ENCODE assay signal across 11 cellular contexts in the genomic region with DNA sequence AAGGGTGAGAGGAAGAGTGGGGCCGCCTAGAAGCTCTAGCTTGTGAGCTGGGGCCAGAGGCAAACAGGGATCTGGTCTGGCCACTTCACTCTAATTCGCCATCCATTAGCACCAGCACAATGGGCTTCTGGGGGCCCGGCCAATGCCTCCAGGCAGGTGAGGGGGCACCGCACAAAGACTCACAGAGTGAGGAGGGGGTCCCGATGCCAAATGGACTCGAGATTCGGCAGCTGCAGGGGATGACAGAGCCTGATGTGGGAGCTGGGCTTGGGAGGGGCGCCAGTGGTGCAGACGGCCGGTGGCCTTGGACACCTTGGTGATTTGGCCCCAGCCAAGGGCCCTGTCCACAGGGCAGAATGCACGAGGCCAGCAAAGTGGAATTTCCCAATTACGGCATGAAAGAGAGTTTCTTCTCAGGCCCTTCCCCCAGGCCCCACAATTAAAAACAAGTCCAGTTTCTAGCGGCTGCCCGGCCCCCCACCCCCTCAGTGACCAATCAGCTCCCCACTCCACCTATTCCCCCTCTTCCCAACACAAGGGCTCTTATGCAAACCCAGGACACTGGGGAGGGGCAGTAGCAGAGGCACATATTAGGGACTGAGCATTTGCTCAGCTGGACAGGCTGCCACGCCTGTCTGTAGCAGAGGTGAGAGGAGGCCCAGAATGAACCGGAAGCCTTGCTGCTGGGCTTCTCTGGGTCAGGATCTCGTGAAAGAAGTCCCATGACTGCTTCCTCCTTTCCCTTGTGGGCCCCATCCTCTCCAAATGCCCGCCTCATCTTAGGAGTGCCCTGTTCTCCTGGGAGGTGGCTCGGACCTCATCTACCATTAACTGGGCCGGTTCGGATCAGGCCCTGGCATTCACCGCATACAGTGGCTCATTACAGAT. TPM values are rescaled to one million over a fixed set of nuclear protein-coding genes. Genes with fewer than 3 reads are reported as not detected.
DNase-seq lines count a peak whose midpoint lies in the region; ATAC-seq and TF ChIP-seq lines count a peak whose summit lies in the region.
"Had no signal": no experiment of that assay in that cellular context is flagged by ENCODE, and none has a peak within 500 bp of the region (broad histone marks: within the 10 kb centered on the region; RNA-seq: fewer than 3 reads in every experiment).

No MANE protein-coding gene starts in this region.

- H3K27ac ChIP-seq in hepatocyte (peak overlapping the region; percentile 80), trophoblast cell (ENCODE audit: low read depth, low read length) (peak overlapping the region; percentile 59), aorta (ENCODE audit: low read depth in 1 of 2, low read length in 2 of 2) (peak overlapping the region in 1 of 2 donors; percentile 18), SK-N-SH (ENCODE audit: low read depth in 2 of 2, low read length in 1 of 2) (peak overlapping the region in 1 of 2 experiments; percentile 73; a peak in 1 of 4 replicates)
- H3K27ac ChIP-seq: HL-60 had no signal

- ATAC-seq in aorta (ENCODE audit: low FRiP score), result peak; percentile 40
- ATAC-seq in activated T-cell treated with anti-CD3 and anti-CD28 coated beads, Interleukin-2, amount 50 U/mL, for 4 hours, result no peak

- H3K9ac ChIP-seq in trophoblast cell (ENCODE audit: low read length) (no peak overlapping the region), SK-N-SH (no peak overlapping the region)

- H3K4me1 ChIP-seq in hepatocyte (ENCODE audit: insufficient read depth), result peaks cover 32% of the 10 kb centered on the region
- peaks cover 27 to 37% of the 10 kb centered on the region in 2 experiments for H3K4me1 ChIP-seq in trophoblast cell (ENCODE audit: control insufficient read depth in 1 of 2, insufficient read depth in 2 of 2, low read length in 2 of 2)
- no peaks in the 10 kb centered on the region for H3K4me1 ChIP-seq in aorta (ENCODE audit: control insufficient read depth in 1 of 2, insufficient read depth in 2 of 2, low read length in 2 of 2)
- H3K4me1 ChIP-seq in SK-N-SH (ENCODE audit: control insufficient read depth in 1 of 2, insufficient read depth in 2 of 2, low read depth in 1 of 2, low read length in 1 of 2), result peaks cover 0 to 34% of the 10 kb centered on the region in 2 experiments; a peak in 1 of 4 replicates

- no peak overlapping the region for H3K4me3 Mint-ChIP-seq in activated CD4-positive, alpha-beta T cell treated with anti-CD3 and anti-CD28 coated beads, Interleukin-2, amount 10 ng/mL, durations not matched to agents 7 days and 5 days
- H3K4me3 Mint-ChIP-seq in activated T-cell treated with anti-CD3 and anti-CD28 coated beads, Interleukin-2, amount 50 U/mL, for 4 hours, result no peak overlapping the region
- H3K4me3 Mint-ChIP-seq: activated T-cell treated with anti-CD3 and anti-CD28 coated beads, Interleukin-2, amount 50 U/mL, for 24 hours had no signal

- peaks cover 13% of the 10 kb centered on the region for H3K36me3 Mint-ChIP-seq in activated CD4-positive, alpha-beta T cell treated with anti-CD3 and anti-CD28 coated beads, Interleukin-2, amount 10 ng/mL, durations not matched to agents 7 days and 5 days (ENCODE audit: low read depth)
- peaks cover 28% of the 10 kb centered on the region for H3K36me3 Mint-ChIP-seq in activated T-cell treated with anti-CD3 and anti-CD28 coated beads, Interleukin-2, amount 50 U/mL, for 4 hours (ENCODE audit: insufficient read depth)

- H4K91ac ChIP-seq in trophoblast cell (ENCODE audit: low read depth, low read length), result peak overlapping the region; percentile 38

- H3K9me3 ChIP-seq in hepatocyte (ENCODE audit: low read depth), result no peaks in the 10 kb centered on the region
- H3K9me3 ChIP-seq in trophoblast cell (ENCODE audit: insufficient read depth, low read depth, low read length), result peaks cover 2% of the 10 kb centered on the region
- H3K9me3 ChIP-seq in aorta (ENCODE audit: control insufficient read depth, low read length), result no peaks in the 10 kb centered on the region
- no peaks in the 10 kb centered on the region for H3K9me3 ChIP-seq in SK-N-SH

- H2AK5ac ChIP-seq in trophoblast cell (ENCODE audit: low read length), result peak overlapping the region; percentile 19

- H3K36me3 ChIP-seq in hepatocyte (replicated peaks; ENCODE audit: insufficient read depth, low read depth) (no peaks in the 10 kb centered on the region), trophoblast cell (ENCODE audit: control insufficient read depth in 1 of 2, insufficient read depth in 2 of 2, low read length in 2 of 2) (peaks cover 13 to 19% of the 10 kb centered on the region in 2 experiments), aorta (ENCODE audit: control insufficient read depth in 1 of 2, insufficient read depth in 2 of 2, low read length in 1 of 2) (no peaks in the 10 kb centered on the region), SK-N-SH (replicated peaks in 1 of 2; ENCODE audit: control insufficient read depth in 1 of 2, insufficient read depth in 2 of 2, low read length in 1 of 2) (peaks cover under 1 to 6% of the 10 kb centered on the region in 2 experiments)

- intact Hi-C loops in aorta (cut with DNase I), result no loop called here

- 62% methylated on average over 20 of the region's 22 CpGs for WGBS in hepatocyte (ENCODE audit: low lambda C conversion rate, missing lambda C conversion rate)
- no CpG with 5 or more reads among the region's 22 CpGs for WGBS in trophoblast cell (ENCODE audit: extremely low coverage, insufficient coverage, insufficient read length)
- WGBS in aorta, 2 donors, result 78 to 81% methylated on average over 22 of the region's 22 CpGs
- WGBS in SK-N-SH (ENCODE audit: low lambda C conversion rate), result 90% methylated on average over 21 of the region's 22 CpGs

- peak overlapping the region; percentile 49 for H2BK5ac ChIP-seq in trophoblast cell (ENCODE audit: low read depth, low read length, poor library complexity)

- H3K27ac Mint-ChIP-seq in activated CD4-positive, alpha-beta T cell treated with anti-CD3 and anti-CD28 coated beads, Interleukin-2, amount 10 ng/mL, durations not matched to agents 7 days and 5 days, result peak overlapping the region; percentile 31

- peak overlapping the region; percentile 46 for H3K14ac ChIP-seq in trophoblast cell (ENCODE audit: low read length)

- no peaks in the 10 kb centered on the region for H4K20me1 ChIP-seq in hepatocyte (ENCODE audit: insufficient read depth, poor library complexity, severe bottlenecking)
- H4K20me1 ChIP-seq in SK-N-SH (ENCODE audit: insufficient read depth), result no peaks in the 10 kb centered on the region

- H3K27me3 ChIP-seq in hepatocyte (no peaks in the 10 kb centered on the region), trophoblast cell (ENCODE audit: insufficient read depth, low read length) (no peaks in the 10 kb centered on the region), aorta (ENCODE audit: control insufficient read depth in 1 of 2, insufficient read depth in 2 of 2, low read length in 1 of 2) (no peaks in the 10 kb centered on the region), SK-N-SH (ENCODE audit: insufficient read depth) (no peaks in the 10 kb centered on the region)

- H2AFZ ChIP-seq in hepatocyte (no peak overlapping the region), trophoblast cell (ENCODE audit: insufficient read depth, low read length, poor library complexity) (no peak overlapping the region), SK-N-SH (ENCODE audit: low read depth) (no peak overlapping the region)

- peak overlapping the region; percentile 23 for H2BK120ac ChIP-seq in trophoblast cell (ENCODE audit: insufficient read depth, low read length, poor library complexity)

- H3K23ac ChIP-seq in trophoblast cell (ENCODE audit: low read length), result no peak overlapping the region

- TF ChIP-seq EP300 in SK-N-SH (IDR thresholded peaks at IDR 0.05; ENCODE audit: borderline replicate concordance in 1 of 2, low read depth in 1 of 2, low read length in 1 of 2), result no peak

- H2BK12ac ChIP-seq in trophoblast cell (ENCODE audit: low read length), result peak overlapping the region; percentile 3

- peak overlapping the region; percentile 27 for H3K18ac ChIP-seq in trophoblast cell (ENCODE audit: low read length)

- H3K4me1 Mint-ChIP-seq in activated CD4-positive, alpha-beta T cell treated with anti-CD3 and anti-CD28 coated beads, Interleukin-2, amount 10 ng/mL, durations not matched to agents 7 days and 5 days, result peaks cover 2% of the 10 kb centered on the region
- no peaks in the 10 kb centered on the region for H3K4me1 Mint-ChIP-seq in activated T-cell treated with anti-CD3 and anti-CD28 coated beads, Interleukin-2, amount 50 U/mL, for 4 hours (ENCODE audit: low read depth)

- no peaks in the 10 kb centered on the region for H3K27me3 Mint-ChIP-seq in activated CD4-positive, alpha-beta T cell treated with anti-CD3 and anti-CD28 coated beads, Interleukin-2, amount 10 ng/mL, durations not matched to agents 7 days and 5 days
- no peaks in the 10 kb centered on the region for H3K27me3 Mint-ChIP-seq in activated T-cell treated with anti-CD3 and anti-CD28 coated beads, Interleukin-2, amount 50 U/mL, for 4 hours (ENCODE audit: low read depth)
- H3K27me3 Mint-ChIP-seq: activated T-cell treated with anti-CD3 and anti-CD28 coated beads, Interleukin-2, amount 50 U/mL, for 24 hours had no signal

- CTCF ChIA-PET in activated CD4-positive, alpha-beta T cell treated with anti-CD3 and anti-CD28 coated beads, Interleukin-2, amount 10 ng/mL, durations not matched to agents 7 days and 5 days (lab: Charles Lee), result interaction anchor here (0.6 to 0.7 kb wide), 2 partner anchors 157 to 439 kb away, joined by 3 read pairs; no protein-coding TSS in a partner anchor
- CTCF ChIA-PET in SK-N-SH (lab: Yijun Ruan, JAX), result interaction anchor here (0.8 to 3.4 kb wide), 4 partner anchors 10 to 46 kb away, joined by 3 to 18 read pairs (median 13); no protein-coding TSS in a partner anchor

- no peak overlapping the region for H3K4me3 ChIP-seq in hepatocyte
- no peak overlapping the region for H3K4me3 ChIP-seq in trophoblast cell (ENCODE audit: low read depth, low read length)
- no peak overlapping the region for H3K4me3 ChIP-seq in aorta (ENCODE audit: low read length in 2 of 2)
- H3K4me3 ChIP-seq in SK-N-SH (ENCODE audit: low read depth in 2 of 2, low read length in 1 of 2), result no peak overlapping the region

- no peaks in the 10 kb centered on the region for H3K79me2 ChIP-seq in hepatocyte
- H3K79me2 ChIP-seq in trophoblast cell (ENCODE audit: control insufficient read depth, insufficient read depth, low read length, poor library complexity), result no peaks in the 10 kb centered on the region
- H3K79me2 ChIP-seq in SK-N-SH (ENCODE audit: insufficient read depth), result no peaks in the 10 kb centered on the region

- DNase-seq in activated CD4-positive, alpha-beta T cell treated with anti-CD3 and anti-CD28 coated beads, Interleukin-2, amount 10 ng/mL, durations not matched to agents 7 days and 5 days, result no peak
- no peak for DNase-seq in activated CD4-positive, alpha-beta T cell treated with anti-CD3 and anti-CD28 coated beads, Interleukin-2, amount 50 U/mL, for 48 hours
- DNase-seq in hepatocyte (ENCODE audit: low spot score) (peak; percentile 45), trophoblast cell (no peak), aorta (no peak), NCI-H748 (lab: John Stamatoyannopoulos, UW; ENCODE audit: unreplicated experiment) (no peak), SK-N-SH (no peak)
- DNase-seq in activated T-cell treated with anti-CD3 and anti-CD28 coated beads, Interleukin-2, amount 50 U/mL, for 4 hours, result no peak
- DNase-seq: activated T-cell treated with anti-CD3 and anti-CD28 coated beads, Interleukin-2, amount 50 U/mL, for 24 hours; HCEC 1CT had no signal

- H3K9me2 ChIP-seq in hepatocyte (replicated peaks; ENCODE audit: insufficient read depth) (no peaks in the 10 kb centered on the region), SK-N-SH (no peaks in the 10 kb centered on the region)

- H3K4ac ChIP-seq in trophoblast cell (ENCODE audit: low read depth, low read length), result peak overlapping the region; percentile 10

- H3F3A ChIP-seq in SK-N-SH (replicated peaks; ENCODE audit: insufficient read depth), result no peaks in the 10 kb centered on the region

- POLR2A ChIA-PET in activated CD4-positive, alpha-beta T cell treated with anti-CD3 and anti-CD28 coated beads, Interleukin-2, amount 10 ng/mL, durations not matched to agents 7 days and 5 days (lab: Charles Lee), result no interaction called here
- POLR2A ChIA-PET in SK-N-SH (lab: Yijun Ruan, JAX), result no interaction called here

- H3K9me3 Mint-ChIP-seq in activated CD4-positive, alpha-beta T cell treated with anti-CD3 and anti-CD28 coated beads, Interleukin-2, amount 10 ng/mL, durations not matched to agents 7 days and 5 days, result no peaks in the 10 kb centered on the region
- no peaks in the 10 kb centered on the region for H3K9me3 Mint-ChIP-seq in activated T-cell treated with anti-CD3 and anti-CD28 coated beads, Interleukin-2, amount 50 U/mL, for 4 hours
- H3K9me3 Mint-ChIP-seq: activated T-cell treated with anti-CD3 and anti-CD28 coated beads, Interleukin-2, amount 50 U/mL, for 24 hours had no signal

- H3K4me2 ChIP-seq in hepatocyte (peak overlapping the region; percentile 48), trophoblast cell (ENCODE audit: low read length) (no peak overlapping the region), SK-N-SH (no peak overlapping the region)

- no peak for TF ChIP-seq CTCF in hepatocyte (IDR thresholded peaks at IDR 0.05; ENCODE audit: poor library complexity)
- no peak for TF ChIP-seq CTCF in SK-N-SH (IDR thresholded peaks at IDR 0.05)

- peak overlapping the region; percentile 45 for H4K8ac ChIP-seq in trophoblast cell (ENCODE audit: low read depth, low read length)

- no peak overlapping the region for H4K12ac ChIP-seq in trophoblast cell (ENCODE audit: low read depth, low read length)

- H3K79me1 ChIP-seq in trophoblast cell (ENCODE audit: low read length), result peaks cover 19% of the 10 kb centered on the region

- no peak for TF ChIP-seq RAD21 in SK-N-SH (IDR thresholded peaks at IDR 0.05; ENCODE audit: low read length)

RNA-seq across cellular contexts. Expression of gene MTSS2, which starts 39.4 kb away (rescaled TPM):
- total RNA-seq in activated CD4-positive, alpha-beta T cell treated with anti-CD3 and anti-CD28 coated beads, Interleukin-2, amount 10 ng/mL, durations not matched to agents 7 days and 5 days, result 1 to 10 TPM; 7.1 to 9.2 TPM
- total RNA-seq in hepatocyte, result 16.1 and 19.6 TPM in 2 replicates
- polyA plus RNA-seq in hepatocyte, result 10.4 and 16.5 TPM in 2 replicates
- polyA plus RNA-seq in trophoblast cell (2013), result 164 and 171 TPM in 2 replicates
- total RNA-seq in aorta, result 10 to 100 TPM; 65.7 to 87.4 TPM
- 10 to 100 TPM; 22.0 to 33.4 TPM for polyA plus RNA-seq in aorta
- total RNA-seq in activated T-cell treated with anti-CD3 and anti-CD28 coated beads, Interleukin-2, amount 50 U/mL, for 4 hours, result 1 to 10 TPM; 1.9 to 7.3 (median 4.3) TPM
- 41.3 and 54.1 TPM in 2 replicates for polyA plus RNA-seq in SK-N-SH (2012; rRNA removed)
- polyA plus RNA-seq in SK-N-SH (2012; cell fraction: cytosol; rRNA removed), result 25.3 and 37.7 TPM in 2 replicates
- polyA plus RNA-seq in SK-N-SH (2012; cell fraction: nucleus; rRNA removed), result 114 and 150 TPM in 2 replicates
